Comparison of ENCODE assay signal across 30 cellular contexts in the genomic region with DNA sequence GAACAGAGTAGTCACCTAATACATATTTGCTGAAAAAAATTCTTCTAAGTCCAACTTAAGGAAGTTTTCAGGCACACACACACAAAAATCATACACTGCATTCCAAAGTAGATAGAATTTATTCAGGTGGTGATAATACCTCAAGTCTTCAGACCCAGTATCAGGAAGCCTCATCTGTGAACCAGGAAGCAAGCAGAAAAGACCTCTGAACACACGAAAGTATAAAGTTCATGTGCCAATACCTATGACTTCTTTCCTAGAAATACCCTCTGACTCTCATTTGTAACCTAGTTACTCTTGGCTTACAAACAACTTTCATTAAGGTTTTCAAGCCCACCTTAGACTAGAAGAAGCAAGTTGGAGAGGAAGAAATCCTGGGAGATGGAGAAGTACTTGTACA.
"Had no signal": no experiment of that assay in that cellular context is flagged by ENCODE, and none has a peak within 500 bp of the region (broad histone marks: within the 10 kb centered on the region; RNA-seq: fewer than 3 reads in every experiment).

No MANE protein-coding gene starts in this region.

- H3K27me3 ChIP-seq: ascending aorta, breast epithelium, cardiac muscle cell had no signal

- H3K4me1 ChIP-seq: ascending aorta, breast epithelium, esophagus muscularis mucosa, foreskin keratinocyte, gastrocnemius medialis had no signal

- H3K27ac ChIP-seq: ascending aorta, breast epithelium, cardiac muscle cell, coronary artery, dorsolateral prefrontal cortex, esophagus muscularis mucosa, foreskin keratinocyte, gastrocnemius medialis had no signal

- H3K9me3 ChIP-seq: ascending aorta, breast epithelium, esophagus muscularis mucosa, gastrocnemius medialis had no signal

- ATAC-seq: activated CD4-positive, alpha-beta T cell treated with anti-CD3 and anti-CD28 coated beads for 36 hours; activated naive CD4-positive, alpha-beta T cell treated with anti-CD3 and anti-CD28 coated beads, Interleukin-2, amount 50 U/mL, for 72 hours; activated T-cell treated with anti-CD3 and anti-CD28 coated beads, Interleukin-2, amount 50 U/mL, for 72 hours; foreskin keratinocyte; gastrocnemius medialis; T-helper 17 cell had no signal

- DNase-seq: activated CD4-positive, alpha-beta memory T cell treated with anti-CD3 and anti-CD28 coated beads, Interleukin-2, amount 10 ng/mL, durations not matched to agents 7 days and 5 days; activated CD4-positive, alpha-beta T cell treated with anti-CD3 and anti-CD28 coated beads for 36 hours; activated CD4-positive, alpha-beta T cell treated with anti-CD3 and anti-CD28 coated beads, Interleukin-2, amount 10 ng/mL, durations not matched to agents 24 days and 14 days; activated CD4-positive, CD25-positive, alpha-beta regulatory T cell; activated CD4-positive, CD25-positive, alpha-beta regulatory T cell treated with anti-CD3 and anti-CD28 coated beads, Interleukin-2, amount 50 U/mL, for 72 hours; activated CD8-positive, alpha-beta memory T cell treated with anti-CD3 and anti-CD28 coated beads, Interleukin-2, amount 50 U/mL, for 48 hours; activated gamma-delta T cell; activated naive CD4-positive, alpha-beta T cell; activated naive CD4-positive, alpha-beta T cell treated with anti-CD3 and anti-CD28 coated beads, Interleukin-2, amount 10 ng/mL, durations not matched to agents 7 days and 5 days; activated naive CD8-positive, alpha-beta T cell treated with anti-CD3 and anti-CD28 coated beads, Interleukin-2, amount 10 ng/mL, durations not matched to agents 7 days and 5 days; activated T-cell treated with anti-CD3 and anti-CD28 coated beads for 4 hours; activated T-cell treated with anti-CD3 and anti-CD28 coated beads, Interleukin-2, amount 50 U/mL, for 24 hours; activated T-cell treated with anti-CD3 and anti-CD28 coated beads, Interleukin-2, amount 50 U/mL, for 72 hours; central memory CD4-positive, alpha-beta T cell; cerebellar nuclear complex; dorsolateral prefrontal cortex; effector memory CD4-positive, alpha-beta T cell; endodermal cell; foreskin keratinocyte; gastrocnemius medialis; glutamatergic neuron; T-helper 1 cell; T-helper 17 cell; T1000 had no signal

- H3K4me3 ChIP-seq: ascending aorta, breast epithelium, cardiac muscle cell, coronary artery, dorsolateral prefrontal cortex, esophagus muscularis mucosa, gastrocnemius medialis had no signal

- H3K36me3 ChIP-seq: ascending aorta, breast epithelium, cardiac muscle cell, esophagus muscularis mucosa, gastrocnemius medialis had no signal
